ENCODE assay signal across 9 cellular contexts in the genomic region with DNA sequence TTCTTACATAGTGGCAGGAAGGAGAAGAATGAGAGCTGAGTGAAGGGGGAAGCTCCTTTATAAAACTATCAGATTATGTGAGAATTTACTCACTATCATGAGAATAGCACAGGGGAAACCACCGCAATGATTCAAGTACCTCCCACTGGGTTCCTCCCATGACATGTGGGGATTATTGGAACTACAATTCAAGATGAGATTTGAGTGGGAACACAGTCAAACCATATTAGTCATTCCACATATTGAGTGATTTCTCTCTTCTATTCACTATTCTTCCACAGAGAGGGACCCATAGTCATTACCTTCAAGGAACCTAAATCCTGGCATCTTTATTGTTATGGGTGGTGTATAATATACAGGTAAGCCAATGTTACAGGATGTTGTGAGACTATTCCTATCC. TPM values are rescaled to one million over a fixed set of nuclear protein-coding genes. Genes with fewer than 3 reads are reported as not detected.
"Had no signal": no experiment of that assay in that cellular context is flagged by ENCODE, and none has a peak within 500 bp of the region (broad histone marks: within the 10 kb centered on the region; RNA-seq: fewer than 3 reads in every experiment).

No MANE protein-coding gene starts in this region.

RNA-seq across cellular contexts. Expression of a gene that starts 27.4 kb away (rescaled TPM):
- total RNA-seq: LHCN-M2, MCF 10A, NCI-H460, OCI-LY7, PC-9, Right ventricle myocardium inferior, RPMI7951, SJCRH30, SK-MEL-5 had no signal
